In the genomic region with DNA sequence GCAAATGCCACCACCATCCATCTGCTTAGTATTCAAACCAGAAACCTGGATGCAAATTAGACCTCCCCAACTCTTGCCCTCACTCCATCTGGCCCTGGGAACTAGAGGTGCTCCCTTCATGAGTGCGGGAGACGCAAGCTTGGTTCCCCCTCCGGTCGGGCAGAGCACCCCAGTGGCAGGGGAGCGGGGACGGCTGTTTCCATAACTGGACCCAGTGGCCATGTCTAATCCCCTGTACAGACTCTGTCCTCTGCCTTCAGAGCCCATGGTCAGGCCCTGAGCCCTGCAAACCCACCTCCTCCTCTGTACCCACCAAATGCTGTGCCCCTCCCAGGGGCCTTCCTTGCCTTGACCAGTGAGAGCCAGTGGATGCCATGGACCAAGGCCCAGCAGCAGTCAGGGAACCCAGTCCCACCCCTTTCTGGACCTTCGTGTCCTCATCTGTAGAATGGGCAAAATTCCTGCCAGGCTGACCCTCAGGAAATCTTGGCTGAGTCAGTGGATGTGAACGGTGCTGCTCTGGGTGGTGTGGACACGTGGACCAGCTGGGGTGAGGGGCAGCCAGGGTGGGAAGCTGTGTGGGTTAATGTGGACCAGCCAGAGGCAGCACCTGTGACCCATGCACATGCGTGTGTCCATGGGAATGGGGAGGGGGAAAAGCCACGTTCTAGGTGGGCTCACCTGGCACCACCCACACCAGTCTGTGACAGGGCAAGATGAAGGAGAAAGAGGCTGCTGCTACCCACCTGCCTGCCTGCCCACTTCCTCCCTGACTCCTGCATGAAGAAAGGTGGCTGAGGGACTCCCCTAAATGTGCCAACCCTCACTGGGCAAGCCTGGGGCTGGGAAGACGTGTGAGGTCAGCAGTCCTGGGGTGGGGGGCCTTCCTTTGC, we compare ENCODE assay signal across 13 cellular contexts.
DNase-seq lines count a peak whose midpoint lies in the region; ATAC-seq, FAIRE-seq and TF ChIP-seq lines count a peak whose summit lies in the region.
"Had no signal": no experiment of that assay in that cellular context is flagged by ENCODE, and none has a peak within 500 bp of the region (broad histone marks: within the 10 kb centered on the region; RNA-seq: fewer than 3 reads in every experiment).

No MANE protein-coding gene starts in this region.

- H3K4me1 Mint-ChIP-seq in endothelial cell (ENCODE audit: unreplicated experiment) = peaks cover 4% of the 10 kb centered on the region

- H3K36me3 ChIP-seq in HCT116 (ENCODE audit: control insufficient read depth in 1 of 2, insufficient read depth in 2 of 2, low read length in 2 of 2) = no peaks in the 10 kb centered on the region
- no peaks in the 10 kb centered on the region for H3K36me3 ChIP-seq in endothelial cell of umbilical vein (ENCODE audit: control insufficient read depth in 2 of 2, extremely low read depth in 1 of 2, insufficient read depth in 2 of 2, low read length in 2 of 2)
- H3K36me3 ChIP-seq: heart left ventricle, upper lobe of right lung had no signal

- H3K27me3 ChIP-seq in HCT116 (ENCODE audit: insufficient read depth, low read length) (no peaks in the 10 kb centered on the region), endothelial cell of umbilical vein (ENCODE audit: control insufficient read depth in 2 of 2, insufficient read depth in 2 of 2, low read length in 2 of 2) (no peaks in the 10 kb centered on the region)
- H3K27me3 ChIP-seq: heart left ventricle, upper lobe of right lung had no signal

- TF ChIP-seq POLR2A in HCT116 (IDR thresholded peaks at IDR 0.05; ENCODE audit: borderline replicate concordance, extremely low read depth, insufficient read depth, insufficient read length) (no peak), endothelial cell of umbilical vein (IDR thresholded peaks at IDR 0.05; ENCODE audit: low read depth, low read length) (no peak)

- H3K9me2 ChIP-seq in HCT116 (ENCODE audit: insufficient read depth) = no peaks in the 10 kb centered on the region

- H3K9me3 Mint-ChIP-seq in endothelial cell (ENCODE audit: unreplicated experiment) = no peaks in the 10 kb centered on the region

- no peaks in the 10 kb centered on the region for H3K36me3 Mint-ChIP-seq in endothelial cell (ENCODE audit: low read depth, unreplicated experiment)

- peak; percentile 41 to 47 for ATAC-seq in activated CD4-positive, CD25-positive, alpha-beta regulatory T cell treated with anti-CD3 and anti-CD28 coated beads, Interleukin-2, amount 50 U/mL, for 24 hours
- ATAC-seq in HCT116 (0 out of 2 replicates have a peak, but pooled peaks have one; percentile 7), sciatic nerve (peak; percentile 11)

- CTCF ChIA-PET in HCT116 (lab: Charles Lee) (interaction anchor here (0.9 to 1.3 kb wide), 4 partner anchors 13 to 390 kb away, joined by 3 to 5 read pairs (median 4); no protein-coding TSS in a partner anchor), endothelial cell of umbilical vein (lab: Charles Lee) (interaction anchor here (0.9 to 3.2 kb wide), 13 partner anchors 9 to 97 kb away, joined by 3 to 60 read pairs (median 7); a partner anchor contains a TSS)

- H3K27me3 Mint-ChIP-seq in endothelial cell (ENCODE audit: unreplicated experiment) = peaks cover 6% of the 10 kb centered on the region

- H3K27ac ChIP-seq in HCT116 (ENCODE audit: low read depth, low read length) (no peak overlapping the region), endothelial cell of umbilical vein (ENCODE audit: insufficient read depth, low read depth, low read length) (no peak overlapping the region)
- H3K27ac ChIP-seq: upper lobe of right lung had no signal

- no peak for TF ChIP-seq RAD21 in HCT116 (IDR thresholded peaks at IDR 0.05; ENCODE audit: low read depth)

- BruUV-seq in HCT116 (replicated peaks; lab: Mats Ljungman, UMichigan) (no TSS peak), endothelial cell of umbilical vein (replicated peaks; lab: Mats Ljungman, UMichigan) (no TSS peak)

- no peak overlapping the region for H3K9ac ChIP-seq in HCT116 (ENCODE audit: low read length)
- H3K9ac ChIP-seq in endothelial cell of umbilical vein (replicated peaks; ENCODE audit: extremely low read depth, insufficient read depth, low read length) = no peak overlapping the region

- H3K4me2 ChIP-seq in HCT116 (ENCODE audit: low read length) = no peak overlapping the region
- H3K4me2 ChIP-seq in endothelial cell of umbilical vein (ENCODE audit: insufficient read depth, low read length) = no peak overlapping the region

- FAIRE-seq in endothelial cell of umbilical vein (lab: Jason Lieb, UNC) = no peak
- FAIRE-seq: A204.1 had no signal

- no peak overlapping the region for H3K27ac Mint-ChIP-seq in endothelial cell (ENCODE audit: unreplicated experiment)
- H3K27ac Mint-ChIP-seq: naive thymus-derived CD4-positive, alpha-beta T cell had no signal

- H4K20me1 ChIP-seq in HCT116 (ENCODE audit: insufficient read depth) (no peaks in the 10 kb centered on the region), endothelial cell of umbilical vein (replicated peaks; ENCODE audit: control insufficient read depth, extremely low read depth, insufficient read depth, low read length) (no peaks in the 10 kb centered on the region)

- intact Hi-C loops in HCT116 (cut with micrococcal nuclease) = loop anchor here (5.0 kb wide), 1 partner anchor 85 kb away; no protein-coding TSS in a partner anchor
- intact Hi-C loops in endothelial cell of umbilical vein (cut with micrococcal nuclease) = loop anchor here (1.0 kb wide), 2 partner anchors 18 to 83 kb away; no protein-coding TSS in a partner anchor
- intact Hi-C loops in sciatic nerve (cut with DNase I) = no loop called here

- no peaks in the 10 kb centered on the region for H3K79me2 ChIP-seq in HCT116 (ENCODE audit: insufficient read depth, low read length)
- no peaks in the 10 kb centered on the region for H3K79me2 ChIP-seq in endothelial cell of umbilical vein (ENCODE audit: control insufficient read depth, insufficient read depth, low read length)

- POLR2A ChIA-PET in HCT116 (lab: Charles Lee) (interaction anchor here (1.0 kb wide), 1 partner anchor 83 kb away, joined by 3 read pairs; no protein-coding TSS in a partner anchor), endothelial cell of umbilical vein (lab: Charles Lee) (no interaction called here)

- dilution Hi-C loops in endothelial cell of umbilical vein (cut with MboI; ENCODE audit: extremely low pct_ligation_motif_present, low sequenced_read_pairs) = no loop called here

- TF ChIP-seq CTCF in HCT116 (IDR thresholded peaks at IDR 0.05 in 2 of 3, conservative IDR thresholded peaks at IDR 0.05 in 1 of 3; ENCODE audit: borderline replicate concordance in 1 of 3, insufficient read depth in 1 of 3, low read depth in 2 of 3, low read length in 2 of 3) (no peak), endothelial cell of umbilical vein (IDR thresholded peaks at IDR 0.05; ENCODE audit: extremely low read depth in 1 of 2, insufficient read depth in 1 of 2, low read depth in 1 of 2, low read length in 2 of 2) (no peak), endothelial cell (IDR thresholded peaks at IDR 0.05; ENCODE audit: unreplicated experiment) (no peak), foreskin fibroblast (IDR thresholded peaks at IDR 0.05; ENCODE audit: low read depth, low read length) (no peak)

- H3K9me1 ChIP-seq in endothelial cell of umbilical vein (replicated peaks; ENCODE audit: control insufficient read depth, extremely low read depth, insufficient read depth, low read length) = no peaks in the 10 kb centered on the region

- H3K9me3 ChIP-seq in HCT116 (ENCODE audit: control insufficient read depth in 1 of 2, insufficient read depth in 1 of 2, low read depth in 1 of 2, low read length in 2 of 2) = no peaks in the 10 kb centered on the region
- H3K9me3 ChIP-seq in endothelial cell of umbilical vein (replicated peaks; ENCODE audit: control insufficient read depth, insufficient read depth, low read length) = no peaks in the 10 kb centered on the region
- H3K9me3 ChIP-seq: heart left ventricle, upper lobe of right lung had no signal

- H2AFZ ChIP-seq in HCT116 (ENCODE audit: low read depth, low read length, poor library complexity, severe bottlenecking) (no peak overlapping the region), endothelial cell of umbilical vein (ENCODE audit: low read depth, low read length) (peak overlapping the region; percentile 30)

- no peak overlapping the region for H3K4me3 Mint-ChIP-seq in endothelial cell (ENCODE audit: unreplicated experiment)
- H3K4me3 Mint-ChIP-seq: naive thymus-derived CD4-positive, alpha-beta T cell had no signal

- no peak for DNase-seq in activated CD4-positive, CD25-positive, alpha-beta regulatory T cell (lab: John Stamatoyannopoulos, UW)
- DNase-seq in HCT116 (ENCODE audit: low read depth, low spot score) = no peak
- DNase-seq in endothelial cell of umbilical vein (ENCODE audit: low read depth, low spot score) = no peak
- DNase-seq in sciatic nerve (ENCODE audit: low spot score) = peak; percentile 53
- no peak for DNase-seq in NCI-H2107 (lab: John Stamatoyannopoulos, UW)
- no peak for DNase-seq in endothelial cell (ENCODE audit: low spot score)
- no peak for DNase-seq in foreskin fibroblast
- DNase-seq: activated naive CD4-positive, alpha-beta T cell treated with Interleukin-2 at 50 U/mL for 16 hours had no signal

- H3K4me1 ChIP-seq in HCT116 (ENCODE audit: control insufficient read depth in 1 of 2, insufficient read depth in 2 of 2, low read length in 2 of 2) (peaks cover 0 to 5% of the 10 kb centered on the region in 2 experiments; a peak in 2 of 4 replicates), endothelial cell of umbilical vein (ENCODE audit: control insufficient read depth, extremely low read depth, insufficient read depth, low read length) (peaks cover 9% of the 10 kb centered on the region)

- H3K4me3 ChIP-seq in HCT116 (replicated peaks in 1 of 2; ENCODE audit: low read depth in 1 of 2, low read length in 2 of 2) = no peak overlapping the region
- H3K4me3 ChIP-seq in endothelial cell of umbilical vein (replicated peaks in 1 of 3; ENCODE audit: insufficient read depth in 1 of 3, low read depth in 1 of 3, low read length in 3 of 3) = no peak overlapping the region
- H3K4me3 ChIP-seq in foreskin fibroblast (ENCODE audit: low read depth in 1 of 2, low read length in 2 of 2) = no peak overlapping the region
- H3K4me3 ChIP-seq: heart left ventricle, upper lobe of right lung had no signal

- RAD21 ChIA-PET in HCT116 (lab: Charles Lee; ENCODE audit: low non-redundant PET in 1 of 2, low total read pairs in 2 of 2, uncharacterized antibody in 2 of 2, unreplicated experiment in 2 of 2) = interaction anchor here in 1 of 2 experiments (1.3 kb wide), 1 partner anchor 83 kb away, joined by 4 read pairs; no protein-coding TSS in a partner anchor

TF ChIP-seq in HCT116, 20 proteins besides CTCF, POLR2A, EP300 and RAD21 (continues in another document):
- no peak for TF ChIP-seq SRF (IDR thresholded peaks at IDR 0.05; ENCODE audit: low read depth)
- TF ChIP-seq POLR2AphosphoS5 (IDR thresholded peaks at IDR 0.05; ENCODE audit: low read depth, low read length) = no peak
- no peak for TF ChIP-seq ZFX (IDR thresholded peaks at IDR 0.05)

TF ChIP-seq in endothelial cell of umbilical vein, 7 proteins besides CTCF, POLR2A, EP300 and RAD21 (continues in another document):
- TF ChIP-seq MYC (IDR thresholded peaks at IDR 0.05; ENCODE audit: low read depth, low read length) (no peak), GATA2 (IDR thresholded peaks at IDR 0.05; ENCODE audit: insufficient read depth, insufficient read length, low read depth, low read length) (no peak)
